Comparison of ENCODE assay signal across 11 cellular contexts in genomic region chr15:38652998-38653397, GRCh38.
DNase-seq lines count a peak whose midpoint lies in the region; ATAC-seq and TF ChIP-seq lines count a peak whose summit lies in the region.
"Had no signal": no experiment of that assay in that cellular context is flagged by ENCODE, and none has a peak within 500 bp of the region (broad histone marks: within the 10 kb centered on the region; RNA-seq: fewer than 3 reads in every experiment).

No MANE protein-coding gene starts in this region.

- H3K27me3 ChIP-seq in GM23338 (ENCODE audit: insufficient read depth) (no peaks in the 10 kb centered on the region), SJCRH30 (no peaks in the 10 kb centered on the region), PC-9 (ENCODE audit: insufficient read depth, low read depth) (no peaks in the 10 kb centered on the region)
- H3K27me3 ChIP-seq: neutrophil had no signal

- no peak for TF ChIP-seq CTCF in GM23338 (conservative IDR thresholded peaks at IDR 0.05; ENCODE audit: low read depth in 2 of 2)
- no peak for TF ChIP-seq CTCF in PC-9 (conservative IDR thresholded peaks at IDR 0.05)

- no peak overlapping the region for H3K4me3 Mint-ChIP-seq in GM23338
- H3K4me3 Mint-ChIP-seq in activated CD4-positive, alpha-beta T cell treated with anti-CD3 and anti-CD28 coated beads for 36 hours, result peak overlapping the region; percentile 50
- H3K4me3 Mint-ChIP-seq in activated naive CD4-positive, alpha-beta T cell treated with anti-CD3 and anti-CD28 coated beads, Interleukin-2, amount 10 ng/mL, durations not matched to agents 7 days and 5 days, result peak overlapping the region; percentile 74

- no peak overlapping the region for H3K4me3 ChIP-seq in GM23338
- no peak overlapping the region for H3K4me3 ChIP-seq in SJCRH30
- H3K4me3 ChIP-seq in PC-9, result no peak overlapping the region
- H3K4me3 ChIP-seq: K562 had no signal

- ATAC-seq in GM23338 (no peak; the same call in 2 of the 3 replicates), GM21619 (IDR thresholded peaks at IDR 0.05; ENCODE audit: unreplicated experiment) (no peak)
- ATAC-seq in activated CD4-positive, alpha-beta T cell treated with anti-CD3 and anti-CD28 coated beads for 36 hours, result peak; percentile 66
- ATAC-seq: K562 had no signal

- H3K36me3 Mint-ChIP-seq in GM23338 (ENCODE audit: low read depth), result no peaks in the 10 kb centered on the region
- H3K36me3 Mint-ChIP-seq in activated CD4-positive, alpha-beta T cell treated with anti-CD3 and anti-CD28 coated beads for 36 hours (ENCODE audit: low read depth), result peaks cover 3% of the 10 kb centered on the region
- peaks cover 23% of the 10 kb centered on the region for H3K36me3 Mint-ChIP-seq in activated naive CD4-positive, alpha-beta T cell treated with anti-CD3 and anti-CD28 coated beads, Interleukin-2, amount 10 ng/mL, durations not matched to agents 7 days and 5 days

- BruUV-seq in PC-9 (replicated peaks; lab: Mats Ljungman, UMichigan), result no TSS peak

- no peak overlapping the region for H3K4me2 ChIP-seq in GM23338
- no peak overlapping the region for H3K4me2 ChIP-seq in PC-9

- H3K79me2 ChIP-seq in GM23338 (replicated peaks; ENCODE audit: insufficient read depth) (no peaks in the 10 kb centered on the region), PC-9 (ENCODE audit: low read depth) (no peaks in the 10 kb centered on the region)

- CTCF ChIA-PET in activated CD4-positive, alpha-beta T cell treated with anti-CD3 and anti-CD28 coated beads for 36 hours (lab: Charles Lee), result interaction anchor here (0.7 to 4.5 kb wide), 16 partner anchors 10 to 122 kb away, joined by 3 to 44 read pairs (median 12); partner anchors contain the start of gene RASGRP1
- CTCF ChIA-PET in activated naive CD4-positive, alpha-beta T cell treated with anti-CD3 and anti-CD28 coated beads, Interleukin-2, amount 10 ng/mL, durations not matched to agents 7 days and 5 days (lab: Charles Lee), result interaction anchor here (0.8 to 8.4 kb wide), 17 partner anchors 9 to 214 kb away, joined by 3 to 215 read pairs (median 4); partner anchors contain the start of gene RASGRP1
- CTCF ChIA-PET in PC-9 (lab: Charles Lee), result no interaction called here

- H3K36me3 ChIP-seq in GM23338 (ENCODE audit: insufficient read depth) (no peaks in the 10 kb centered on the region), SJCRH30 (no peaks in the 10 kb centered on the region), PC-9 (ENCODE audit: low read depth) (no peaks in the 10 kb centered on the region)
- H3K36me3 ChIP-seq: neutrophil had no signal

- H3K9me2 ChIP-seq in GM23338 (ENCODE audit: insufficient read depth), result no peaks in the 10 kb centered on the region
- no peaks in the 10 kb centered on the region for H3K9me2 ChIP-seq in PC-9 (ENCODE audit: insufficient read depth)

- peaks cover 27% of the 10 kb centered on the region for H3K4me1 Mint-ChIP-seq in GM23338
- peaks cover 75% of the 10 kb centered on the region for H3K4me1 Mint-ChIP-seq in activated CD4-positive, alpha-beta T cell treated with anti-CD3 and anti-CD28 coated beads for 36 hours
- H3K4me1 Mint-ChIP-seq in activated naive CD4-positive, alpha-beta T cell treated with anti-CD3 and anti-CD28 coated beads, Interleukin-2, amount 10 ng/mL, durations not matched to agents 7 days and 5 days, result peaks cover 84% of the 10 kb centered on the region

- POLR2A ChIA-PET in activated CD4-positive, alpha-beta T cell treated with anti-CD3 and anti-CD28 coated beads for 36 hours (lab: Charles Lee), result interaction anchor here (0.7 to 1.6 kb wide), 8 partner anchors 13 to 89 kb away, joined by 3 to 6 read pairs (median 3); no protein-coding TSS in a partner anchor
- POLR2A ChIA-PET in PC-9 (lab: Charles Lee; ENCODE audit: unreplicated experiment), result no interaction called here

- H2AFZ ChIP-seq in GM23338, result no peak overlapping the region
- H2AFZ ChIP-seq in PC-9, result no peak overlapping the region

- intact Hi-C loops in activated CD4-positive, alpha-beta T cell treated with anti-CD3 and anti-CD28 coated beads for 36 hours (cut with DNase I, micrococcal nuclease), result loop anchor here (1.0 to 2.0 kb wide), 5 partner anchors 17 to 88 kb away; partner anchors contain the start of gene RASGRP1 (in 1 of the 2)
- intact Hi-C loops in PC-9 (cut with micrococcal nuclease; ENCODE audit: unreplicated experiment), result no loop called here

- H4K20me1 ChIP-seq in GM23338 (replicated peaks; ENCODE audit: insufficient read depth) (no peaks in the 10 kb centered on the region), PC-9 (ENCODE audit: insufficient read depth) (no peaks in the 10 kb centered on the region)

- H3K9me3 ChIP-seq in SJCRH30 (replicated peaks) (no peaks in the 10 kb centered on the region), PC-9 (ENCODE audit: insufficient read depth, low read depth) (no peaks in the 10 kb centered on the region)
- H3K9me3 ChIP-seq: neutrophil had no signal

- DNase-seq in GM23338 (ENCODE audit: low spot score), result peak; percentile 20
- peak; percentile 73 for DNase-seq in activated CD4-positive, alpha-beta T cell treated with anti-CD3 and anti-CD28 coated beads for 36 hours
- DNase-seq in activated naive CD4-positive, alpha-beta T cell treated with anti-CD3 and anti-CD28 coated beads, Interleukin-2, amount 10 ng/mL, durations not matched to agents 7 days and 5 days, result peak; percentile 87
- DNase-seq in stimulated activated CD8-positive, alpha-beta memory T cell treated with anti-CD3 and anti-CD28 coated beads, Interleukin-15, amount 100 ng/mL, for 4 hours (ENCODE audit: low read depth in 2 of 2), result peak; percentile 39 to 41
- no peak for DNase-seq in NCI-H524 (lab: John Stamatoyannopoulos, UW)
- no peak for DNase-seq in SJCRH30
- DNase-seq in PC-9, result no peak
- DNase-seq: Calu3 had no signal

- H3K27me3 Mint-ChIP-seq in GM23338 (ENCODE audit: insufficient read depth, low read depth, poor library complexity), result peaks cover 4% of the 10 kb centered on the region
- H3K27me3 Mint-ChIP-seq in activated CD4-positive, alpha-beta T cell treated with anti-CD3 and anti-CD28 coated beads for 36 hours, result no peaks in the 10 kb centered on the region
- H3K27me3 Mint-ChIP-seq in activated naive CD4-positive, alpha-beta T cell treated with anti-CD3 and anti-CD28 coated beads, Interleukin-2, amount 10 ng/mL, durations not matched to agents 7 days and 5 days, result no peaks in the 10 kb centered on the region

- H3F3A ChIP-seq in GM23338 (replicated peaks; ENCODE audit: low read depth), result no peaks in the 10 kb centered on the region
- no peaks in the 10 kb centered on the region for H3F3A ChIP-seq in PC-9 (ENCODE audit: insufficient read depth, low read depth)

- no peaks in the 10 kb centered on the region for H3K9me3 Mint-ChIP-seq in GM23338
- H3K9me3 Mint-ChIP-seq in activated CD4-positive, alpha-beta T cell treated with anti-CD3 and anti-CD28 coated beads for 36 hours (ENCODE audit: low read depth), result peaks cover 7% of the 10 kb centered on the region
- H3K9me3 Mint-ChIP-seq in activated naive CD4-positive, alpha-beta T cell treated with anti-CD3 and anti-CD28 coated beads, Interleukin-2, amount 10 ng/mL, durations not matched to agents 7 days and 5 days, result peaks cover 10% of the 10 kb centered on the region

- H3K27ac ChIP-seq in GM23338 (ENCODE audit: low read depth) (no peak overlapping the region), SJCRH30 (no peak overlapping the region), PC-9 (no peak overlapping the region)
- H3K27ac ChIP-seq: neutrophil had no signal

- H3K4me1 ChIP-seq in GM23338 (ENCODE audit: insufficient read depth) (0 out of 2 replicates have a peak, but pooled peaks cover 3% of the 10 kb centered on the region), SJCRH30 (0 out of 2 replicates have a peak, but pooled peaks cover 2% of the 10 kb centered on the region), PC-9 (replicated peaks; ENCODE audit: insufficient read depth) (no peaks in the 10 kb centered on the region)

- H3K27ac Mint-ChIP-seq in GM23338, result no peak overlapping the region
- peak overlapping the region; percentile 92 for H3K27ac Mint-ChIP-seq in activated CD4-positive, alpha-beta T cell treated with anti-CD3 and anti-CD28 coated beads for 36 hours
- H3K27ac Mint-ChIP-seq in activated naive CD4-positive, alpha-beta T cell treated with anti-CD3 and anti-CD28 coated beads, Interleukin-2, amount 10 ng/mL, durations not matched to agents 7 days and 5 days, result peak overlapping the region; percentile 98

Comparison
In these comparisons a context has a peak if more than half of its experiments do, and no peak if none do; other contexts are left out.
1. DNase-seq: peak in GM23338 (single experiment), activated CD4-positive, alpha-beta T cell treated with anti-CD3 and anti-CD28 coated beads for 36 hours (single experiment), activated naive CD4-positive, alpha-beta T cell treated with anti-CD3 and anti-CD28 coated beads, Interleukin-2, amount 10 ng/mL, durations not matched to agents 7 days and 5 days (single experiment) and stimulated activated CD8-positive, alpha-beta memory T cell treated with anti-CD3 and anti-CD28 coated beads, Interleukin-15, amount 100 ng/mL, for 4 hours (2 of 2); none in NCI-H524 (0 of 2), SJCRH30 (0 of 2) and PC-9 (0 of 2).